Comparison of ENCODE assay signal across 8 cellular contexts in the genomic region with DNA sequence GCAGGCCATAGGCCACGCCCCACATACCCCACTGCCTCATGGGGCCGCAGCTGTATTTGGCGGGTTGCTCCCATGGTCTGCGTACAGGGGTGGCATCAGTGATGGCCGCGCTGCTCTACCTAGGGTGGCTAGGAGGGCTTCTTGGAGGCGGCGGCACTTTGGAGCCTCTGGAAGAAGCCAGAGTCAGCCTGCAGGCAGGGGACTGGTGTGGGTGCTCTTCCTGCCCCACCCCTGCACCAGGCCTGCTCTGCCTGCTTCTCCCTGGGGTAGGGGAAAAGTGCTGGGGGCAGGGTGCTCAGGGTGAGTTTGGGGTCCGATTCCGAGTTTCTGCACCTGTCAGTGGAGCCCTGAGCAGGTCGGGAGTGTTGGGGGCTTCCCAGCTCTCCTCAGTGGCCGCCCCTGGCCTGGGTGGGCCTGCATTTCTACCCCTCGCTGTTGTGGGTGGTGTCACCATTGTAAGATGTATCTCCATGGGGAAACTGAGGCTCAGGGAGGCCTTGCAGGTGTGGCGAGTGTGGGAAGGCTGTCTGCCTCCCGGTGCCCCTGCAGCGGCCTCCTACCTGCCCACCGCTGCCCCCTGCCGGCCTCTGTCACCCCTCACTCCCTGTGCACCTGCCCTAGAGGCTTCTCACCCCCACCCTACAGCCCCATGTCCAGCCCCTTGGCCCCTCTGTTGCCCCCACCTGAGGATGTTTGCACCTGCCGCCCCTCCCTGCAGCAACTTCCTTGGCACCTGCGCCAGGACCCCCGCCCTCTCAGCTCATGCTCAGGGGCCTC. TPM values are rescaled to one million over a fixed set of nuclear protein-coding genes. Genes with fewer than 3 reads are reported as not detected.
DNase-seq lines count a peak whose midpoint lies in the region; ATAC-seq and TF ChIP-seq lines count a peak whose summit lies in the region.

No MANE protein-coding gene starts in this region.

- TF ChIP-seq CTCF in GM12873 (IDR thresholded peaks at IDR 0.05; ENCODE audit: insufficient read depth, low read depth, low read length, missing control alignments), result peak; percentile 44

- intact Hi-C loops in activated T-helper 1 cell treated with anti-CD3 and anti-CD28 coated beads, Interleukin-12 subunit alpha, Interleukin-12 subunit beta, Interleukin-2, Interleukin-4 antibody, amounts not matched to agents 30 ng/mL and 10 ng/mL and 1 ng/mL, durations not matched to agents 14 hours and 24 hours and 36 hours (cut with micrococcal nuclease), result no loop called here

- H3K27ac Mint-ChIP-seq in activated T-helper 1 cell treated with anti-CD3 and anti-CD28 coated beads, Interleukin-12 subunit alpha, Interleukin-12 subunit beta, Interleukin-2, Interleukin-4 antibody, amounts not matched to agents 30 ng/mL and 10 ng/mL and 1 ng/mL, durations not matched to agents 14 hours and 24 hours and 36 hours, result no peak overlapping the region

- no peak for ATAC-seq in esophagus mucosa

- peaks cover 8% of the 10 kb centered on the region for H3K27me3 Mint-ChIP-seq in activated T-helper 1 cell treated with anti-CD3 and anti-CD28 coated beads, Interleukin-12 subunit alpha, Interleukin-12 subunit beta, Interleukin-2, Interleukin-4 antibody, amounts not matched to agents 30 ng/mL and 10 ng/mL and 1 ng/mL, durations not matched to agents 14 hours and 24 hours and 36 hours (ENCODE audit: insufficient read depth)

- H3K36me3 Mint-ChIP-seq in activated T-helper 1 cell treated with anti-CD3 and anti-CD28 coated beads, Interleukin-12 subunit alpha, Interleukin-12 subunit beta, Interleukin-2, Interleukin-4 antibody, amounts not matched to agents 30 ng/mL and 10 ng/mL and 1 ng/mL, durations not matched to agents 14 hours and 24 hours and 36 hours (ENCODE audit: low read depth), result no peaks in the 10 kb centered on the region

- H3K4me3 Mint-ChIP-seq in activated T-helper 1 cell treated with anti-CD3 and anti-CD28 coated beads, Interleukin-12 subunit alpha, Interleukin-12 subunit beta, Interleukin-2, Interleukin-4 antibody, amounts not matched to agents 30 ng/mL and 10 ng/mL and 1 ng/mL, durations not matched to agents 14 hours and 24 hours and 36 hours, result no peak overlapping the region

- DNase-seq in UCSD-AML1 (lab: John Stamatoyannopoulos, UW; ENCODE audit: unreplicated experiment), result peak; percentile 35
- DNase-seq in dermis blood vessel endothelial cell, result peak; percentile 53
- peak in 2 of 3 donors; percentile 30 to 40 for DNase-seq in stimulated activated CD4-positive, alpha-beta T cell treated with anti-CD3 and anti-CD28 coated beads, Interleukin-12 subunit alpha, Interleukin-12 subunit beta, amount 100 ng/mL, for 48 hours (ENCODE audit: low read depth in 2 of 3, low spot score in 1 of 3)
- DNase-seq in NOMO-1 treated with dmso at 0.1 percent for 144 hours (lab: John Stamatoyannopoulos, UW; ENCODE audit: unreplicated experiment), result no peak
- no peak for DNase-seq in activated T-helper 1 cell treated with anti-CD3 and anti-CD28 coated beads, Interleukin-12 subunit alpha, Interleukin-12 subunit beta, Interleukin-2, Interleukin-4 antibody, amounts not matched to agents 30 ng/mL and 10 ng/mL and 1 ng/mL, durations not matched to agents 14 hours and 24 hours and 36 hours (ENCODE audit: low spot score)
- no peak for DNase-seq in NCI-H2171 (lab: John Stamatoyannopoulos, UW)

- no peaks in the 10 kb centered on the region for H3K9me3 Mint-ChIP-seq in activated T-helper 1 cell treated with anti-CD3 and anti-CD28 coated beads, Interleukin-12 subunit alpha, Interleukin-12 subunit beta, Interleukin-2, Interleukin-4 antibody, amounts not matched to agents 30 ng/mL and 10 ng/mL and 1 ng/mL, durations not matched to agents 14 hours and 24 hours and 36 hours

- H3K4me1 Mint-ChIP-seq in activated T-helper 1 cell treated with anti-CD3 and anti-CD28 coated beads, Interleukin-12 subunit alpha, Interleukin-12 subunit beta, Interleukin-2, Interleukin-4 antibody, amounts not matched to agents 30 ng/mL and 10 ng/mL and 1 ng/mL, durations not matched to agents 14 hours and 24 hours and 36 hours (ENCODE audit: low read depth), result peaks cover 14% of the 10 kb centered on the region

RNA-seq across cellular contexts. Expression of a gene that starts 5.5 kb away (rescaled TPM):
- total RNA-seq in dermis blood vessel endothelial cell, result 9.0 and 12.3 TPM in 2 replicates
- total RNA-seq in esophagus mucosa, result 28.1 TPM
- total RNA-seq in activated T-helper 1 cell treated with anti-CD3 and anti-CD28 coated beads, Interleukin-12 subunit alpha, Interleukin-12 subunit beta, Interleukin-2, Interleukin-4 antibody, amounts not matched to agents 30 ng/mL and 10 ng/mL and 1 ng/mL, durations not matched to agents 14 hours and 24 hours and 36 hours, result 9.8 and 10.7 TPM in 2 replicates

RNA-seq across cellular contexts. Expression of a gene that starts 54.1 kb away (rescaled TPM):
- total RNA-seq in dermis blood vessel endothelial cell (under 0.01 and 0.05 TPM in 2 replicates), esophagus mucosa (0.80 TPM)
- 0.10 and 0.21 TPM in 2 replicates for total RNA-seq in activated T-helper 1 cell treated with anti-CD3 and anti-CD28 coated beads, Interleukin-12 subunit alpha, Interleukin-12 subunit beta, Interleukin-2, Interleukin-4 antibody, amounts not matched to agents 30 ng/mL and 10 ng/mL and 1 ng/mL, durations not matched to agents 14 hours and 24 hours and 36 hours

Comparison
In these comparisons a context has a peak if more than half of its experiments do, and no peak if none do; other contexts are left out.
1. DNase-seq: peak in UCSD-AML1 (single experiment), dermis blood vessel endothelial cell (single experiment) and stimulated activated CD4-positive, alpha-beta T cell treated with anti-CD3 and anti-CD28 coated beads, Interleukin-12 subunit alpha, Interleukin-12 subunit beta, amount 100 ng/mL, for 48 hours (2 of 3); none in NOMO-1 treated with dmso at 0.1 percent for 144 hours (single experiment), activated T-helper 1 cell treated with anti-CD3 and anti-CD28 coated beads, Interleukin-12 subunit alpha, Interleukin-12 subunit beta, Interleukin-2, Interleukin-4 antibody, amounts not matched to agents 30 ng/mL and 10 ng/mL and 1 ng/mL, durations not matched to agents 14 hours and 24 hours and 36 hours (single experiment) and NCI-H2171 (single experiment).